30 cellular contexts compared by ENCODE assay signal in genomic region chr19:7607874-7608560, GRCh38. TPM values are rescaled to one million over a fixed set of nuclear protein-coding genes. Genes with fewer than 3 reads are reported as not detected.
"Had no signal": no experiment of that assay in that cellular context is flagged by ENCODE, and none has a peak within 500 bp of the region (broad histone marks: within the 10 kb centered on the region; RNA-seq: fewer than 3 reads in every experiment).

No MANE protein-coding gene starts in this region.

- H3K4me3 ChIP-seq: coronary artery, esophagus squamous epithelium, lower lobe of right lung, pancreas, smooth muscle cell, stomach, thyroid gland had no signal

- DNase-seq: dermis blood vessel endothelial cell; effector memory CD4-positive, alpha-beta T cell; erythroblast; esophagus squamous epithelium; foreskin melanocyte; hypothalamus; left ventricle myocardium superior; lower lobe of right lung; naive thymus-derived CD8-positive, alpha-beta T cell; nephron progenitor cell; occipital lobe; stimulated activated CD4-positive, alpha-beta T cell treated with anti-CD3 and anti-CD28 coated beads, Interleukin-12 subunit alpha, Interleukin-12 subunit beta, amount 100 ng/mL, for 4 hours; stimulated activated CD4-positive, alpha-beta T cell treated with anti-CD3 and anti-CD28 coated beads, Interleukin-1b, Interleukin-23, amount 100 ng/mL, for 48 hours; stimulated activated CD4-positive, alpha-beta T cell treated with anti-CD3 and anti-CD28 coated beads, Interleukin-4, amount 100 ng/mL, for 1 hour; stimulated activated CD8-positive, alpha-beta memory T cell treated with anti-CD3 and anti-CD28 coated beads, Interleukin-4, amount 100 ng/mL, for 48 hours; stimulated activated naive CD4-positive, alpha-beta T cell treated with Interleukin-2 at 50 U/mL for 16 hours; stomach; trophoblast cell had no signal

- H3K4me1 ChIP-seq: lower lobe of right lung had no signal

- H3K27me3 ChIP-seq: pancreas, thyroid gland had no signal

- ATAC-seq: left ventricle myocardium superior; lower lobe of right lung; naive thymus-derived CD8-positive, alpha-beta T cell; pancreas; sciatic nerve had no signal

- H3K4me2 ChIP-seq: smooth muscle cell had no signal

- FAIRE-seq: endothelial cell of umbilical vein, keratinocyte, pancreas had no signal

- H3K27ac ChIP-seq: coronary artery, esophagus squamous epithelium, lower lobe of right lung, pancreas, stomach had no signal

- H3K9me3 ChIP-seq: esophagus squamous epithelium, lower lobe of right lung, pancreas, stomach, thyroid gland had no signal

RNA-seq across cellular contexts. Expression of gene CAMSAP3, which starts 12.4 kb away (rescaled TPM):
- total RNA-seq: myocyte, sciatic nerve, subcutaneous adipose tissue had no signal

RNA-seq across cellular contexts. Expression of gene PCP2, which starts 25.5 kb away (rescaled TPM):
- total RNA-seq: dermis blood vessel endothelial cell, endothelial cell of umbilical vein, mesenteric fat pad, myocyte, occipital lobe, sciatic nerve, smooth muscle cell, subcutaneous adipose tissue, temporal lobe, urinary bladder had no signal
- polyA plus RNA-seq: endothelial cell of umbilical vein, keratinocyte had no signal

RNA-seq across cellular contexts. Expression of gene STXBP2, which starts 28.9 kb away (rescaled TPM):
- total RNA-seq: myocyte had no signal
